8 cellular contexts compared by ENCODE assay signal in genomic region chr14:21997300-21997699, GRCh38.
DNase-seq lines count a peak whose midpoint lies in the region; ATAC-seq, FAIRE-seq and TF ChIP-seq lines count a peak whose summit lies in the region.

No MANE protein-coding gene starts in this region.

- peaks cover 3% of the 10 kb centered on the region for H3K9me3 Mint-ChIP-seq in neural crest cell

- no peak overlapping the region for H3K4me3 Mint-ChIP-seq in neural crest cell

- no peak overlapping the region for H3K4me2 ChIP-seq in OCI-LY7 (ENCODE audit: low read length)

- BruUV-seq in OCI-LY7 (replicated peaks; lab: Mats Ljungman, UMichigan) = no TSS peak

- POLR2A ChIA-PET in OCI-LY7 (lab: Charles Lee) = interaction anchor here (0.5 to 1.0 kb wide), 3 partner anchors 19 to 89 kb away, joined by 3 to 8 read pairs (median 4); no protein-coding TSS in a partner anchor

- no peaks in the 10 kb centered on the region for H3K36me3 ChIP-seq in OCI-LY7 (ENCODE audit: insufficient read depth, low read length)
- no peaks in the 10 kb centered on the region for H3K36me3 ChIP-seq in bronchial epithelial cell (ENCODE audit: control insufficient read depth, insufficient read depth, low read length)

- H3K79me2 ChIP-seq in OCI-LY7 (ENCODE audit: insufficient read depth, low read depth, low read length) = no peaks in the 10 kb centered on the region

- H3K36me3 Mint-ChIP-seq in neural crest cell (ENCODE audit: low read depth) = no peaks in the 10 kb centered on the region

- peaks cover 9% of the 10 kb centered on the region for H3K27me3 Mint-ChIP-seq in neural crest cell (ENCODE audit: low read depth)

- H2AFZ ChIP-seq in OCI-LY7 (ENCODE audit: low read length) = peak overlapping the region; percentile 19; the same call in 1 of the 2 replicates

- DNase-seq in SIG-M5 treated with dmso at 0.1 percent for 504 hours (lab: John Stamatoyannopoulos, UW; ENCODE audit: unreplicated experiment) = peak; percentile 42
- DNase-seq in SIG-M5 (lab: John Stamatoyannopoulos, UW) = no peak
- peak; percentile 29 for DNase-seq in OCI-LY7 (ENCODE audit: low spot score)
- peak; percentile 65 for DNase-seq in bronchial epithelial cell (ENCODE audit: low read depth)
- no peak for DNase-seq in neural crest cell (ENCODE audit: low read depth, low spot score)
- no peak for DNase-seq in HTR-8/SVneo (ENCODE audit: insufficient read length, low spot score)

- no peaks in the 10 kb centered on the region for H3K4me1 ChIP-seq in OCI-LY7 (ENCODE audit: insufficient read depth, low read length, poor library complexity, severe bottlenecking)

- peak; percentile 69 for TF ChIP-seq CTCF in OCI-LY7 (conservative IDR thresholded peaks at IDR 0.05; ENCODE audit: low read length)
- peak; percentile 54 for TF ChIP-seq CTCF in bronchial epithelial cell (IDR thresholded peaks at IDR 0.05; ENCODE audit: insufficient read depth, low read length, severe bottlenecking)
- TF ChIP-seq CTCF in neural crest cell (conservative IDR thresholded peaks at IDR 0.05) = peak; percentile 49

- H3K4me1 Mint-ChIP-seq in neural crest cell = no peaks in the 10 kb centered on the region

- no peak overlapping the region for H3K27ac ChIP-seq in OCI-LY7 (ENCODE audit: low read depth, low read length, poor library complexity, severe bottlenecking)

- H3K4me3 ChIP-seq in OCI-LY7 (ENCODE audit: low read depth, low read length, poor library complexity, severe bottlenecking) = no peak overlapping the region
- H3K4me3 ChIP-seq in bronchial epithelial cell (ENCODE audit: low read depth, low read length) = no peak overlapping the region

- CTCF ChIA-PET in OCI-LY7 (lab: Charles Lee; ENCODE audit: unreplicated experiment) = interaction anchor here (1.2 kb wide), 1 partner anchor 79 kb away, joined by 4 read pairs; no protein-coding TSS in a partner anchor

- ATAC-seq in GM18873 (IDR thresholded peaks at IDR 0.05; ENCODE audit: low FRiP score, unreplicated experiment) (no peak), HG03378 (IDR thresholded peaks at IDR 0.05; ENCODE audit: unreplicated experiment) (no peak)

- H3K9me3 ChIP-seq in OCI-LY7 (ENCODE audit: low read length) = no peaks in the 10 kb centered on the region

- no peaks in the 10 kb centered on the region for H3K27me3 ChIP-seq in bronchial epithelial cell (ENCODE audit: control insufficient read depth, insufficient read depth, low read length)

- FAIRE-seq in bronchial epithelial cell (lab: Jason Lieb, UNC) (no peak), HTR-8/SVneo (lab: Jason Lieb, UNC) (no peak)

- no peaks in the 10 kb centered on the region for H4K20me1 ChIP-seq in OCI-LY7 (ENCODE audit: insufficient read depth, low read length)

- intact Hi-C loops in OCI-LY7 (cut with micrococcal nuclease; ENCODE audit: unreplicated experiment) = no loop called here

- H3K27ac Mint-ChIP-seq in neural crest cell (ENCODE audit: unreplicated experiment) = no peak overlapping the region

- H3K9me2 ChIP-seq in OCI-LY7 (ENCODE audit: insufficient read depth, low read length) = no peaks in the 10 kb centered on the region

Comparison
In these comparisons a context has a peak if more than half of its experiments do, and no peak if none do; other contexts are left out.
1. DNase-seq: peak in SIG-M5 treated with dmso at 0.1 percent for 504 hours (single experiment), OCI-LY7 (single experiment) and bronchial epithelial cell (single experiment); none in SIG-M5 (single experiment), neural crest cell (single experiment) and HTR-8/SVneo (single experiment).
2. Peak in every context shown above with its lines, with median percentiles within 50 percentile points of each other: CTCF ChIP-seq.